In the genomic region with DNA sequence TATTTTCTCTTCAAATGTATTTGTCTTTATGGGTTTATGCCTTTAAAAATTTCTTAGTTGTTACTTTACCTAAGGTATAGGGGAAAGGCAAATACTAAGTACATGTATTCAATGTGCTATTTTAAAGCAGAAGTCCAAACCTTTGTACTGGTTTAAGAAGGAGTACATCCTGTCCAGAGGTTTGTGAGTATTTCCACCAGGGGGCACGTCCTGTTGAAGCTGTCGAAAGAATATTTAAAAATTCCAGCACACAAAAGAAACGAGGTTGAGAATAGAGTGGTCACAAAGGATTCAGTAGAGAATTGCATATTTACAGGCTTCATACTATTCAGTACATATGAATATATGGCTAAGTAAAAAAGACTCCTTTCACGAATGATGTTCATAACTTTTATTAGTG, we compare ENCODE assay signal across 1 cellular context.
TF ChIP-seq lines count a peak whose summit lies in the region.

No MANE protein-coding gene starts in this region.

TF ChIP-seq in HCT116, 20 proteins besides CTCF, POLR2A, EP300 and RAD21 (continued from another document):
- TF ChIP-seq, protein P1, sequence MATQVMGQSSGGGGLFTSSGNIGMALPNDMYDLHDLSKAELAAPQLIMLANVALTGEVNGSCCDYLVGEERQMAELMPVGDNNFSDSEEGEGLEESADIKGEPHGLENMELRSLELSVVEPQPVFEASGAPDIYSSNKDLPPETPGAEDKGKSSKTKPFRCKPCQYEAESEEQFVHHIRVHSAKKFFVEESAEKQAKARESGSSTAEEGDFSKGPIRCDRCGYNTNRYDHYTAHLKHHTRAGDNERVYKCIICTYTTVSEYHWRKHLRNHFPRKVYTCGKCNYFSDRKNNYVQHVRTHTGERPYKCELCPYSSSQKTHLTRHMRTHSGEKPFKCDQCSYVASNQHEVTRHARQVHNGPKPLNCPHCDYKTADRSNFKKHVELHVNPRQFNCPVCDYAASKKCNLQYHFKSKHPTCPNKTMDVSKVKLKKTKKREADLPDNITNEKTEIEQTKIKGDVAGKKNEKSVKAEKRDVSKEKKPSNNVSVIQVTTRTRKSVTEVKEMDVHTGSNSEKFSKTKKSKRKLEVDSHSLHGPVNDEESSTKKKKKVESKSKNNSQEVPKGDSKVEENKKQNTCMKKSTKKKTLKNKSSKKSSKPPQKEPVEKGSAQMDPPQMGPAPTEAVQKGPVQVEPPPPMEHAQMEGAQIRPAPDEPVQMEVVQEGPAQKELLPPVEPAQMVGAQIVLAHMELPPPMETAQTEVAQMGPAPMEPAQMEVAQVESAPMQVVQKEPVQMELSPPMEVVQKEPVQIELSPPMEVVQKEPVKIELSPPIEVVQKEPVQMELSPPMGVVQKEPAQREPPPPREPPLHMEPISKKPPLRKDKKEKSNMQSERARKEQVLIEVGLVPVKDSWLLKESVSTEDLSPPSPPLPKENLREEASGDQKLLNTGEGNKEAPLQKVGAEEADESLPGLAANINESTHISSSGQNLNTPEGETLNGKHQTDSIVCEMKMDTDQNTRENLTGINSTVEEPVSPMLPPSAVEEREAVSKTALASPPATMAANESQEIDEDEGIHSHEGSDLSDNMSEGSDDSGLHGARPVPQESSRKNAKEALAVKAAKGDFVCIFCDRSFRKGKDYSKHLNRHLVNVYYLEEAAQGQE (IDR thresholded peaks at IDR 0.05; ENCODE audit: low read depth), result no peak
- TF ChIP-seq TCF7L2 (IDR thresholded peaks at IDR 0.05; ENCODE audit: borderline replicate concordance, extremely low read depth, insufficient read depth, insufficient read length) (no peak), CBX3 (IDR thresholded peaks at IDR 0.05; ENCODE audit: low read depth) (no peak), POLR2AphosphoS5 (IDR thresholded peaks at IDR 0.05; ENCODE audit: low read depth, low read length) (no peak)
